Comparison of ENCODE assay signal across 8 cellular contexts in genomic region chr17:82751571-82752370, GRCh38.
DNase-seq lines count a peak whose midpoint lies in the region; ATAC-seq and TF ChIP-seq lines count a peak whose summit lies in the region.

Gene TBCD (plus strand): TSS chr17:82752065. CDS start chr17:82752194, 129 bp downstream.

- no peak for TF ChIP-seq CTCF in AG04449 (IDR thresholded peaks at IDR 0.05; ENCODE audit: insufficient read depth, low read length, missing control alignments)

- ATAC-seq in GM18909 (IDR thresholded peaks at IDR 0.05; ENCODE audit: poor library complexity, unreplicated experiment) = peak; percentile 80
- ATAC-seq in HG03139 (IDR thresholded peaks at IDR 0.05; ENCODE audit: unreplicated experiment) = peak; percentile 61
- peak; percentile 74 to 78 for ATAC-seq in activated CD4-positive, CD25-positive, alpha-beta regulatory T cell treated with anti-CD3 and anti-CD28 coated beads, Interleukin-2, amount 50 U/mL, for 24 hours

- peak within 1 kb of the TSS; percentile 80 for H3K4me3 ChIP-seq in AG04449 (ENCODE audit: low read depth, low read length)

- peak; percentile 24 for DNase-seq in AG04449 (ENCODE audit: low read depth, low spot score)
- DNase-seq in NCI-H345 treated with DMSO at 0.1 percent for 48 hours (lab: John Stamatoyannopoulos, UW; ENCODE audit: unreplicated experiment) = peak; percentile 75
- DNase-seq in central memory CD4-positive, alpha-beta T cell = peak; percentile 85
- peak; percentile 95 for DNase-seq in islet precursor cell
- DNase-seq in stimulated activated CD4-positive, alpha-beta T cell treated with anti-CD3 and anti-CD28 coated beads, Interleukin-12 subunit alpha, Interleukin-12 subunit beta, amount 100 ng/mL, for 24 hours (ENCODE audit: low read depth in 2 of 2) = peak; percentile 72 to 81

- POLR2A ChIA-PET in AG04449 (lab: Yijun Ruan, JAX) = no interaction called here

- CTCF ChIA-PET in AG04449 (lab: Yijun Ruan, JAX) = no interaction called here

Comparison
In these comparisons a context has a peak if more than half of its experiments do, and no peak if none do; other contexts are left out.
1. Peak in every context shown above with its lines: DNase-seq, ATAC-seq and H3K4me3 ChIP-seq.
2. DNase-seq: peak in every context shown above with its lines; median percentile 95 in islet precursor cell; 85 in central memory CD4-positive, alpha-beta T cell; 76 in stimulated activated CD4-positive, alpha-beta T cell treated with anti-CD3 and anti-CD28 coated beads, Interleukin-12 subunit alpha, Interleukin-12 subunit beta, amount 100 ng/mL, for 24 hours; 75 in NCI-H345 treated with DMSO at 0.1 percent for 48 hours; 24 in AG04449.